Comparison of ENCODE assay signal across 9 cellular contexts in the genomic region with DNA sequence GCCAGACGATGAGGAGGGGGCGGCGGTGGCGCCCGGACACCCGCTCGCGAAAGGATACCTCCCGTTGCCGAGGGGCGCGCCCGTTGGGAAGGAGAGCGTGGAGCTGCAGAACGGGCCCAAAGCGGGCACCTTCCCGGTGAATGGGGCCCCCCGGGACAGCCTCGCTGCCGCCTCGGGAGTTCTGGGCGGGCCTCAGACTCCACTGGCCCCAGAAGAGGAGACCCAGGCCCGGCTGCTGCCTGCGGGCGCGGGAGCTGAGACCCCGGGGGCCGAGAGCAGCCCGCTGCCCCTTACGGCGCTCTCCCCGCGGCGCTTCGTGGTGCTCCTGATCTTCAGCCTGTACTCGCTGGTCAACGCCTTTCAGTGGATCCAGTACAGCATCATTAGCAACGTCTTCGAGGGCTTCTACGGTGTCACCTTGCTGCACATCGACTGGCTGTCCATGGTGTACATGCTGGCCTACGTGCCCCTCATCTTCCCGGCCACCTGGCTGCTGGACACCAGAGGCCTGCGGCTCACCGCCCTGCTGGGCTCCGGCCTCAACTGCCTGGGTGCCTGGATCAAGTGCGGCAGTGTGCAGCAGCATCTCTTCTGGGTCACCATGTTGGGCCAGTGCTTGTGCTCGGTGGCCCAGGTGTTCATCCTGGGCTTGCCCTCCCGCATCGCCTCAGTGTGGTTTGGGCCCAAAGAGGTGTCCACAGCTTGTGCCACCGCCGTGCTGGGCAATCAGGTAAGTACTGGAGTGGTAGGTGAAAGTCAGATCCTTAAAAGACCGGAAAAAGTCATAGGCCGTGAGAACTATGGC. TPM values are rescaled to one million over a fixed set of nuclear protein-coding genes. Genes with fewer than 3 reads are reported as not detected.
A peak's percentile ranks its signal among the peaks of the same experiment; 100 is the strongest.
DNase-seq lines count a peak whose midpoint lies in the region; ATAC-seq and TF ChIP-seq lines count a peak whose summit lies in the region.
"Had no signal": no experiment of that assay in that cellular context is flagged by ENCODE, and none has a peak within 500 bp of the region (broad histone marks: within the 10 kb centered on the region; RNA-seq: fewer than 3 reads in every experiment).

No MANE protein-coding gene starts in this region.

- H3K36me3 ChIP-seq in OCI-LY7 (ENCODE audit: insufficient read depth, low read length) (peaks cover 35% of the 10 kb centered on the region), ascending aorta (peaks cover 0 to 3% of the 10 kb centered on the region in 2 donors), hepatocyte (replicated peaks; ENCODE audit: insufficient read depth, low read depth) (no peaks in the 10 kb centered on the region)

- WGBS in hepatocyte (ENCODE audit: low lambda C conversion rate, missing lambda C conversion rate), result 2% methylated on average over 35 of the region's 54 CpGs

- no peaks in the 10 kb centered on the region for H4K20me1 ChIP-seq in OCI-LY7 (ENCODE audit: insufficient read depth, low read length)
- peaks cover 12% of the 10 kb centered on the region for H4K20me1 ChIP-seq in hepatocyte (ENCODE audit: insufficient read depth, poor library complexity, severe bottlenecking)

- intact Hi-C loops in OCI-LY7 (cut with micrococcal nuclease; ENCODE audit: unreplicated experiment) (loop anchor here (1.0 to 10.0 kb wide), 3 partner anchors 41 to 1184 kb away; a partner anchor contains a TSS), ascending aorta (cut with DNase I) (loop anchor here (1.0 to 10.0 kb wide), 6 partner anchors 67 to 824 kb away; a partner anchor contains a TSS)

- CTCF ChIA-PET in OCI-LY7 (lab: Charles Lee; ENCODE audit: unreplicated experiment), result no interaction called here

- H3K4me1 ChIP-seq in OCI-LY7 (ENCODE audit: insufficient read depth, low read length, poor library complexity, severe bottlenecking) (peaks cover 34% of the 10 kb centered on the region), ascending aorta (peaks cover 6 to 9% of the 10 kb centered on the region in 2 donors), hepatocyte (ENCODE audit: insufficient read depth) (peaks cover 10% of the 10 kb centered on the region)

- peaks cover 6% of the 10 kb centered on the region; the same call in 1 of the 2 replicates for H3K9me3 ChIP-seq in OCI-LY7 (ENCODE audit: low read length)
- no peaks in the 10 kb centered on the region for H3K9me3 ChIP-seq in ascending aorta
- H3K9me3 ChIP-seq in hepatocyte (ENCODE audit: low read depth), result no peaks in the 10 kb centered on the region

- H3K4me2 ChIP-seq in OCI-LY7 (ENCODE audit: low read length) (peak overlapping the region; percentile 81), hepatocyte (peak overlapping the region; percentile 94)

- H3K27ac ChIP-seq in C4-2B, result peak overlapping the region; percentile 86
- H3K27ac ChIP-seq in OCI-LY7 (ENCODE audit: low read depth, low read length, poor library complexity, severe bottlenecking), result peak overlapping the region; percentile 49
- H3K27ac ChIP-seq in ascending aorta, result peak overlapping the region; percentile 85 to 94
- H3K27ac ChIP-seq in hepatocyte, result peak overlapping the region; percentile 84

- POLR2A ChIA-PET in OCI-LY7 (lab: Charles Lee), result interaction anchor here (0.6 to 1.6 kb wide), 6 partner anchors 10 to 280 kb away, joined by 3 to 15 read pairs (median 5); a partner anchor contains a TSS

- DNase-seq in OCI-LY7 (ENCODE audit: low spot score) (peak; percentile 49), ascending aorta (ENCODE audit: low spot score in 2 of 2) (no peak), hepatocyte (ENCODE audit: low spot score) (peak; percentile 45), putamen (ENCODE audit: low spot score) (peak; percentile 21), epidermal melanocyte (ENCODE audit: insufficient read length, low spot score) (no peak)

- H3K9me2 ChIP-seq in OCI-LY7 (ENCODE audit: insufficient read depth, low read length), result no peaks in the 10 kb centered on the region
- no peaks in the 10 kb centered on the region for H3K9me2 ChIP-seq in hepatocyte (replicated peaks; ENCODE audit: insufficient read depth)

- H3K27me3 ChIP-seq in ascending aorta (no peaks in the 10 kb centered on the region), hepatocyte (no peaks in the 10 kb centered on the region)

- H3K4me3 ChIP-seq in OCI-LY7 (ENCODE audit: low read depth, low read length, poor library complexity, severe bottlenecking) (peak overlapping the region; percentile 80), ascending aorta (peak overlapping the region; percentile 81 to 96), hepatocyte (peak overlapping the region; percentile 71)

- ATAC-seq in GM18873 (IDR thresholded peaks at IDR 0.05; ENCODE audit: low FRiP score, unreplicated experiment) (peak; percentile 16), HG03097 (IDR thresholded peaks at IDR 0.05; ENCODE audit: low FRiP score, unreplicated experiment) (peak; percentile 12)

- BruUV-seq in OCI-LY7 (replicated peaks; lab: Mats Ljungman, UMichigan), result no TSS peak

- H2AFZ ChIP-seq in OCI-LY7 (ENCODE audit: low read length), result peak overlapping the region; percentile 94; the same call in 1 of the 2 replicates
- peak overlapping the region; percentile 30 for H2AFZ ChIP-seq in hepatocyte

- no peak for TF ChIP-seq CTCF in C4-2B (conservative IDR thresholded peaks at IDR 0.05)
- TF ChIP-seq CTCF in OCI-LY7 (conservative IDR thresholded peaks at IDR 0.05; ENCODE audit: low read length), result no peak
- TF ChIP-seq CTCF in ascending aorta (IDR thresholded peaks at IDR 0.05), result no peak
- no peak for TF ChIP-seq CTCF in hepatocyte (IDR thresholded peaks at IDR 0.05; ENCODE audit: poor library complexity)

- H3K79me2 ChIP-seq in OCI-LY7 (ENCODE audit: insufficient read depth, low read depth, low read length), result peaks cover 61% of the 10 kb centered on the region
- peaks cover 72% of the 10 kb centered on the region for H3K79me2 ChIP-seq in hepatocyte

RNA-seq across cellular contexts. Expression of a gene that starts 0.6 kb away (rescaled TPM):
- 10.4 and 22.4 TPM in 2 replicates for total RNA-seq in OCI-LY7 (2014; rRNA removed; shearing (Covaris generic))
- total RNA-seq in OCI-LY7 (2022) (16.5 and 21.2 TPM in 2 replicates), ascending aorta (5.7 TPM), hepatocyte (32.0 and 32.5 TPM in 2 replicates)
- polyA plus RNA-seq in hepatocyte, result 9.9 and 14.4 TPM in 2 replicates

RNA-seq across cellular contexts. Expression of a gene that starts 11.2 kb away (rescaled TPM):
- 0.82 TPM in 1 of 2 replicates, not detected in the other for total RNA-seq in OCI-LY7 (2014; rRNA removed; shearing (Covaris generic))
- total RNA-seq in OCI-LY7 (2022), result 0.74 and 2.0 TPM in 2 replicates
- total RNA-seq in ascending aorta, result not detected
- total RNA-seq in hepatocyte, result 0.96 TPM in 1 of 2 replicates, not detected in the other
- 0.44 and 0.57 TPM in 2 replicates for polyA plus RNA-seq in hepatocyte
- total RNA-seq: T-helper 2 cell treated with Interferon-gamma antibody and Interleukin-4, amounts not matched to agents 100 ng/mL and 5 ng/mL, for 36 hours had no signal

Comparison
In these comparisons a context has a peak if more than half of its experiments do, and no peak if none do; other contexts are left out.
1. DNase-seq: peak in OCI-LY7 (single experiment), hepatocyte (single experiment) and putamen (single experiment); none in ascending aorta (0 of 2) and epidermal melanocyte (single experiment).
2. Peak in every context shown above with its lines, with median percentiles within 50 percentile points of each other: H3K27ac ChIP-seq and H3K4me3 ChIP-seq.